Comparison of ENCODE assay signal across 15 cellular contexts in genomic region chr3:4314688-4315087, GRCh38. TPM values are rescaled to one million over a fixed set of nuclear protein-coding genes. Genes with fewer than 3 reads are reported as not detected.
DNase-seq lines count a peak whose midpoint lies in the region; ATAC-seq and TF ChIP-seq lines count a peak whose summit lies in the region.
"Had no signal": no experiment of that assay in that cellular context is flagged by ENCODE, and none has a peak within 500 bp of the region (broad histone marks: within the 10 kb centered on the region; RNA-seq: fewer than 3 reads in every experiment).

No MANE protein-coding gene starts in this region.

- H3K27ac ChIP-seq in 22Rv1 = no peak overlapping the region
- H3K27ac ChIP-seq in RWPE2 (ENCODE audit: poor library complexity, severe bottlenecking) = no peak overlapping the region
- H3K27ac ChIP-seq: SJSA1 had no signal

- H3K9me3 ChIP-seq in RWPE2 (ENCODE audit: severe bottlenecking) = no peaks in the 10 kb centered on the region
- H3K9me3 ChIP-seq: SJSA1 had no signal

- peak; percentile 44 for TF ChIP-seq CTCF in 22Rv1 (IDR thresholded peaks at IDR 0.05)
- peak; percentile 24 for TF ChIP-seq CTCF in GM10266 (IDR thresholded peaks at IDR 0.05; ENCODE audit: control insufficient read depth, insufficient read depth, low read depth, missing control alignments)
- TF ChIP-seq CTCF in RWPE2 (IDR thresholded peaks at IDR 0.05; ENCODE audit: poor library complexity, severe bottlenecking) = peak; percentile 48
- peak; percentile 46 for TF ChIP-seq CTCF in fibroblast of villous mesenchyme (IDR thresholded peaks at IDR 0.05; ENCODE audit: insufficient read depth, low read depth, low read length)

- H3K4me3 ChIP-seq in RWPE2 (ENCODE audit: severe bottlenecking) = no peak overlapping the region
- H3K4me3 ChIP-seq in fibroblast of villous mesenchyme (ENCODE audit: low read depth, low read length) = no peak overlapping the region
- H3K4me3 ChIP-seq: SJSA1 had no signal

- H3K36me3 ChIP-seq in RWPE2 (ENCODE audit: low read depth) = no peaks in the 10 kb centered on the region
- H3K36me3 ChIP-seq: SJSA1 had no signal

- ATAC-seq in RWPE2 (ENCODE audit: low read depth) (no peak), GM21737 (IDR thresholded peaks at IDR 0.05; ENCODE audit: unreplicated experiment) (no peak), GM19035 (IDR thresholded peaks at IDR 0.05; ENCODE audit: unreplicated experiment) (no peak)

- no peaks in the 10 kb centered on the region for H3K4me1 ChIP-seq in RWPE2 (ENCODE audit: insufficient read depth, poor library complexity, severe bottlenecking)

- H3K27me3 ChIP-seq in RWPE2 (ENCODE audit: insufficient read depth, poor library complexity, severe bottlenecking) = no peaks in the 10 kb centered on the region
- H3K27me3 ChIP-seq: SJSA1 had no signal

- DNase-seq in GM10266 (ENCODE audit: extremely low spot score) (no peak), RWPE2 (ENCODE audit: low spot score) (no peak), fibroblast of villous mesenchyme (ENCODE audit: low read depth) (no peak), NCI-H345 treated with DMSO at 0.1 percent for 48 hours (lab: John Stamatoyannopoulos, UW; ENCODE audit: unreplicated experiment) (no peak), NCI-H146 treated with DMSO at 0.1 percent for 48 hours (lab: John Stamatoyannopoulos, UW; ENCODE audit: unreplicated experiment) (no peak)
- DNase-seq: activated CD4-positive, CD25-positive, alpha-beta regulatory T cell treated with anti-CD3 and anti-CD28 coated beads, Interleukin-2, amount 50 U/mL, for 72 hours; activated gamma-delta T cell; C1 segment of cervical spinal cord; KG1; mesendoderm; NCI-H226 had no signal

RNA-seq across cellular contexts. Expression of gene SETMAR, which starts 11.5 kb away (rescaled TPM):
- 9.1 and 11.3 TPM in 2 replicates for total RNA-seq in fibroblast of villous mesenchyme
